15 cellular contexts compared by ENCODE assay signal in genomic region chr5:113607361-113607760, GRCh38.
DNase-seq lines count a peak whose midpoint lies in the region; ATAC-seq and TF ChIP-seq lines count a peak whose summit lies in the region.
"Had no signal": no experiment of that assay in that cellular context is flagged by ENCODE, and none has a peak within 500 bp of the region (broad histone marks: within the 10 kb centered on the region; RNA-seq: fewer than 3 reads in every experiment).

No MANE protein-coding gene starts in this region.

- no peak overlapping the region for H2AK5ac ChIP-seq in IMR-90 (ENCODE audit: low read depth, low read length)

- in situ Hi-C loops in IMR-90 (cut with MboI; ENCODE audit: low sequenced_read_pairs), result loop anchor here (5.0 to 25.0 kb wide), 4 partner anchors 233 to 1433 kb away; no protein-coding TSS in a partner anchor

- H3K36me3 ChIP-seq in BLaER1 treated with 17β-estradiol and CSF1 and Interleukin-3, amounts not matched to agents 10 nM and 100 nM, result no peaks in the 10 kb centered on the region
- H3K36me3 ChIP-seq in IMR-90 (ENCODE audit: control insufficient read depth, insufficient read depth, low read length), result no peaks in the 10 kb centered on the region
- H3K36me3 ChIP-seq in CD8-positive, alpha-beta memory T cell (ENCODE audit: insufficient read depth, low read length), result no peaks in the 10 kb centered on the region
- H3K36me3 ChIP-seq: HAP-1 had no signal

- H2BK5ac ChIP-seq in IMR-90 (ENCODE audit: low read depth, low read length, poor library complexity, severe bottlenecking), result no peak overlapping the region

- H3K27ac Mint-ChIP-seq in central memory CD8-positive, alpha-beta T cell (ENCODE audit: low read depth), result peak overlapping the region; percentile 44
- H3K27ac Mint-ChIP-seq in CD8-positive, alpha-beta memory T cell, result no peak overlapping the region
- H3K27ac Mint-ChIP-seq: B cell; CD4-positive, alpha-beta memory T cell had no signal

- H3K79me1 ChIP-seq in IMR-90 (ENCODE audit: low read depth in 1 of 2, low read length in 2 of 2), result no peaks in the 10 kb centered on the region

- no peak for DNase-seq in IMR-90
- peak; percentile 18 for DNase-seq in NOMO-1 treated with dmso at 0.1 percent for 144 hours (lab: John Stamatoyannopoulos, UW; ENCODE audit: unreplicated experiment)
- no peak for DNase-seq in central memory CD8-positive, alpha-beta T cell (ENCODE audit: low spot score in 2 of 2)
- DNase-seq in NCI-H146 treated with DMSO at 0.1 percent for 48 hours (lab: John Stamatoyannopoulos, UW; ENCODE audit: unreplicated experiment), result no peak
- no peak for DNase-seq in DMS79 treated with DMSO at 0.1 percent for 48 hours (lab: John Stamatoyannopoulos, UW)
- DNase-seq in CD8-positive, alpha-beta memory T cell, result no peak
- DNase-seq: CD4-positive, alpha-beta memory T cell; COR-L47; DMS153; GF-D8; HFFc6 had no signal

- H3K27me3 Mint-ChIP-seq in central memory CD8-positive, alpha-beta T cell, result peaks cover 30% of the 10 kb centered on the region
- peaks cover 9 to 38% of the 10 kb centered on the region in 2 donors for H3K27me3 Mint-ChIP-seq in CD8-positive, alpha-beta memory T cell

- no peaks in the 10 kb centered on the region for H3K36me3 Mint-ChIP-seq in central memory CD8-positive, alpha-beta T cell (ENCODE audit: insufficient read depth)
- H3K36me3 Mint-ChIP-seq in CD8-positive, alpha-beta memory T cell, result no peaks in the 10 kb centered on the region
- H3K36me3 Mint-ChIP-seq: CD4-positive, alpha-beta memory T cell had no signal

- H2BK20ac ChIP-seq in IMR-90 (ENCODE audit: low read depth, low read length), result no peak overlapping the region

- dilution Hi-C loops in IMR-90 (cut with HindIII; ENCODE audit: low sequenced_read_pairs, unreplicated experiment), result no loop called here

- no peak overlapping the region for H3K18ac ChIP-seq in IMR-90 (ENCODE audit: low read depth, low read length)

- no peak for ATAC-seq in IMR-90 (ENCODE audit: low read depth)
- no peak for ATAC-seq in central memory CD8-positive, alpha-beta T cell (replicated peaks; ENCODE audit: extremely low read depth, poor library complexity, severe bottlenecking)

- H3K27ac ChIP-seq in BLaER1 treated with 17β-estradiol and CSF1 and Interleukin-3, amounts not matched to agents 10 nM and 100 nM, result peak overlapping the region in 4 of 11 experiments; percentile 13 to 38 (median 34); a peak in 4 of 22 replicates
- no peak overlapping the region for H3K27ac ChIP-seq in IMR-90 (ENCODE audit: insufficient read depth, low read length)
- H3K27ac ChIP-seq in CD8-positive, alpha-beta memory T cell (ENCODE audit: low read depth, low read length), result no peak overlapping the region
- H3K27ac ChIP-seq: C4-2B had no signal

- H2AK9ac ChIP-seq in IMR-90 (replicated peaks; ENCODE audit: low read depth, low read length, poor library complexity), result no peak overlapping the region

- no peak overlapping the region for H3K4me3 ChIP-seq in BLaER1 treated with 17β-estradiol and CSF1 and Interleukin-3, amounts not matched to agents 10 nM and 100 nM
- H3K4me3 ChIP-seq in IMR-90 (ENCODE audit: insufficient read depth, low read depth, low read length), result no peak overlapping the region
- H3K4me3 ChIP-seq in CD8-positive, alpha-beta memory T cell (ENCODE audit: low read length), result no peak overlapping the region
- H3K4me3 ChIP-seq: HAP-1 had no signal

- H2BK15ac ChIP-seq in IMR-90 (ENCODE audit: low read depth, low read length), result no peak overlapping the region

- peaks cover 7% of the 10 kb centered on the region for H3K4me1 Mint-ChIP-seq in central memory CD8-positive, alpha-beta T cell
- peaks cover 0 to 5% (median 3%) of the 10 kb centered on the region in 3 donors for H3K4me1 Mint-ChIP-seq in CD8-positive, alpha-beta memory T cell

- H3K9me3 ChIP-seq in BLaER1 treated with 17β-estradiol and CSF1 and Interleukin-3, amounts not matched to agents 10 nM and 100 nM (replicated peaks in 1 of 11), result peaks cover 9 to 15% (median 11%) of the 10 kb centered on the region in 11 experiments; a peak in 20 of 22 replicates
- no peaks in the 10 kb centered on the region for H3K9me3 ChIP-seq in IMR-90 (ENCODE audit: control insufficient read depth, insufficient read depth, low read length)
- no peaks in the 10 kb centered on the region for H3K9me3 ChIP-seq in CD8-positive, alpha-beta memory T cell (ENCODE audit: low read length)
- H3K9me3 ChIP-seq: HAP-1 had no signal

- no peak overlapping the region for H2AFZ ChIP-seq in IMR-90 (replicated peaks; ENCODE audit: low read length, poor library complexity)

- no peak for TF ChIP-seq CTCF in IMR-90 (conservative IDR thresholded peaks at IDR 0.05; ENCODE audit: low read depth, low read length)

- H3K9me1 ChIP-seq in IMR-90 (ENCODE audit: insufficient read depth, low read length), result no peaks in the 10 kb centered on the region

- intact Hi-C loops in IMR-90 (cut with micrococcal nuclease), result loop anchor here (2.0 kb wide), 2 partner anchors 271 to 1057 kb away; no protein-coding TSS in a partner anchor

- no TSS peak for BruUV-seq in IMR-90 (replicated peaks; lab: Mats Ljungman, UMichigan)

- CTCF ChIA-PET in IMR-90 (lab: Yijun Ruan, JAX), result no interaction called here
- CTCF ChIA-PET in CD8-positive, alpha-beta memory T cell (lab: Charles Lee), result interaction anchor here (0.8 to 1.1 kb wide), 3 partner anchors 8 to 759 kb away, joined by 3 to 4 read pairs (median 3); no protein-coding TSS in a partner anchor

- no peak overlapping the region for H4K5ac ChIP-seq in IMR-90 (ENCODE audit: low read depth, low read length)

- H3K23ac ChIP-seq in IMR-90 (ENCODE audit: low read depth, low read length), result no peak overlapping the region

- H3K4me2 ChIP-seq in BLaER1 treated with 17β-estradiol and CSF1 and Interleukin-3, amounts not matched to agents 10 nM and 100 nM, result peak overlapping the region in 8 of 11 experiments; percentile 24 to 67 (median 49); a peak in 10 of 22 replicates
- H3K4me2 ChIP-seq in IMR-90 (ENCODE audit: low read depth, low read length), result no peak overlapping the region

- POLR2A ChIA-PET in IMR-90 (lab: Charles Lee; ENCODE audit: unreplicated experiment), result no interaction called here
- POLR2A ChIA-PET in CD8-positive, alpha-beta memory T cell (lab: Charles Lee), result no interaction called here

- H3K56ac ChIP-seq in IMR-90 (ENCODE audit: extremely low read depth, insufficient read depth, low read length), result no peak overlapping the region

- no peaks in the 10 kb centered on the region for H3K9me3 Mint-ChIP-seq in central memory CD8-positive, alpha-beta T cell
- H3K9me3 Mint-ChIP-seq in CD8-positive, alpha-beta memory T cell, result no peaks in the 10 kb centered on the region
- H3K9me3 Mint-ChIP-seq: CD4-positive, alpha-beta memory T cell had no signal

- H4K8ac ChIP-seq in IMR-90 (ENCODE audit: low read depth in 2 of 2, low read length in 2 of 2), result no peak overlapping the region

- 63% methylated on average over 2 of the region's 3 CpGs; no CpG with 5 or more reads in 1 of the 2 experiments for WGBS in IMR-90 (ENCODE audit: extremely low coverage in 2 of 2, insufficient read length in 1 of 2), 2 experiments

- H3K9ac ChIP-seq in BLaER1 treated with 17β-estradiol and CSF1 and Interleukin-3, amounts not matched to agents 10 nM and 100 nM, result no peak overlapping the region
- no peak overlapping the region for H3K9ac ChIP-seq in IMR-90 (ENCODE audit: low read depth, low read length)

- no peak for TF ChIP-seq RAD21 in IMR-90 (IDR thresholded peaks at IDR 0.05; ENCODE audit: low read length)

- H3K4me3 Mint-ChIP-seq in central memory CD8-positive, alpha-beta T cell, result no peak overlapping the region
- H3K4me3 Mint-ChIP-seq in CD8-positive, alpha-beta memory T cell, result no peak overlapping the region
- H3K4me3 Mint-ChIP-seq: B cell; CD4-positive, alpha-beta memory T cell; HFFc6 had no signal

- TF ChIP-seq POLR2A in IMR-90 (IDR thresholded peaks at IDR 0.05; ENCODE audit: low read depth, low read length), result no peak

- no peak overlapping the region for H3K4ac ChIP-seq in IMR-90 (ENCODE audit: low read depth, low read length)

- peaks cover 6 to 20% (median 17%) of the 10 kb centered on the region in 10 experiments for H3K4me1 ChIP-seq in BLaER1 treated with 17β-estradiol and CSF1 and Interleukin-3, amounts not matched to agents 10 nM and 100 nM
- H3K4me1 ChIP-seq in IMR-90 (ENCODE audit: control insufficient read depth, insufficient read depth, low read length), result peaks cover 6% of the 10 kb centered on the region; the same call in 1 of the 2 replicates
- H3K4me1 ChIP-seq in CD8-positive, alpha-beta memory T cell (ENCODE audit: insufficient read depth, low read length), result peaks cover 5% of the 10 kb centered on the region
- H3K4me1 ChIP-seq: HAP-1 had no signal

- H2BK120ac ChIP-seq in IMR-90 (ENCODE audit: low read depth, low read length), result no peak overlapping the region

- no peaks in the 10 kb centered on the region for H4K20me1 ChIP-seq in BLaER1 treated with 17β-estradiol and CSF1 and Interleukin-3, amounts not matched to agents 10 nM and 100 nM
- H4K20me1 ChIP-seq in IMR-90 (ENCODE audit: insufficient read depth, low read length), result no peaks in the 10 kb centered on the region

- no peak overlapping the region for H3K14ac ChIP-seq in IMR-90 (replicated peaks; ENCODE audit: low read depth, low read length)

- no peaks in the 10 kb centered on the region for H3K27me3 ChIP-seq in BLaER1 treated with 17β-estradiol and CSF1 and Interleukin-3, amounts not matched to agents 10 nM and 100 nM
- H3K27me3 ChIP-seq in IMR-90 (ENCODE audit: control insufficient read depth, insufficient read depth, low read length), result no peaks in the 10 kb centered on the region; the same call in 1 of the 2 replicates
- peaks cover 6% of the 10 kb centered on the region for H3K27me3 ChIP-seq in CD8-positive, alpha-beta memory T cell (ENCODE audit: insufficient read depth, low read length, poor library complexity, severe bottlenecking)

- no peak overlapping the region for H4K91ac ChIP-seq in IMR-90 (ENCODE audit: insufficient read depth, low read depth, low read length)

TF ChIP-seq in IMR-90, 13 proteins besides CTCF, POLR2A, EP300 and RAD21:
- no peak for TF ChIP-seq MAZ (IDR thresholded peaks at IDR 0.05; ENCODE audit: borderline replicate concordance, low read depth, low read length)
- TF ChIP-seq CEBPB (IDR thresholded peaks at IDR 0.05; ENCODE audit: low read depth, low read length), result peak; percentile 83
- TF ChIP-seq BHLHE40 (IDR thresholded peaks at IDR 0.05; ENCODE audit: low read depth, low read length), result no peak
TF ChIP-seq in IMR-90: peak in this region for 1.
